1 cellular context compared by ENCODE assay signal in genomic region chr1:31593770-31594632, GRCh38.
TF ChIP-seq lines count a peak whose summit lies in the region.

No MANE protein-coding gene starts in this region.

TF ChIP-seq in HEK293, 187 proteins besides CTCF, POLR2A, EP300 and RAD21 (continued from another document):
- TF ChIP-seq ZNF600 (tag by site-specific recombination; IDR thresholded peaks at IDR 0.05), result 0 out of 2 replicates have a peak, but pooled peaks have one; percentile 24
- no peak for TF ChIP-seq ZNF785 (tag by site-specific recombination; IDR thresholded peaks at IDR 0.05)
- no peak for TF ChIP-seq HIC1 (tag by site-specific recombination; IDR thresholded peaks at IDR 0.05)
- TF ChIP-seq ZFHX2 (tag by site-specific recombination; conservative IDR thresholded peaks at IDR 0.05), result no peak
- no peak for TF ChIP-seq ZNF76 (tag by site-specific recombination; IDR thresholded peaks at IDR 0.05; ENCODE audit: borderline replicate concordance, low read depth)
- TF ChIP-seq ZNF416 (tag by site-specific recombination; IDR thresholded peaks at IDR 0.05), result no peak
- TF ChIP-seq ZNF629 (tag by site-specific recombination; IDR thresholded peaks at IDR 0.05), result no peak
- TF ChIP-seq ZNF121 (tag by site-specific recombination; IDR thresholded peaks at IDR 0.05), result peak; percentile 69
- TF ChIP-seq ZNF510 (tag by site-specific recombination; IDR thresholded peaks at IDR 0.05; ENCODE audit: insufficient replicate concordance), result no peak
- no peak for TF ChIP-seq ZNF585B (tag by site-specific recombination; IDR thresholded peaks at IDR 0.05)
- no peak for TF ChIP-seq PBX3 (CRISPR knock-in tag; IDR thresholded peaks at IDR 0.05)
- TF ChIP-seq GFI1B (tag by site-specific recombination; IDR thresholded peaks at IDR 0.05), result peak; percentile 78
- TF ChIP-seq PRDM4 (tag by site-specific recombination; IDR thresholded peaks at IDR 0.05), result no peak
- TF ChIP-seq GLIS2 (tag by site-specific recombination; IDR thresholded peaks at IDR 0.05), result no peak
- no peak for TF ChIP-seq ZNF324 (tag by site-specific recombination; IDR thresholded peaks at IDR 0.05)
- no peak for TF ChIP-seq ZNF660 (tag by site-specific recombination; IDR thresholded peaks at IDR 0.05)
- no peak for TF ChIP-seq ZBTB6 (tag by site-specific recombination; IDR thresholded peaks at IDR 0.05)
- TF ChIP-seq TCF7L2 (IDR thresholded peaks at IDR 0.05; ENCODE audit: borderline replicate concordance, low read depth, low read length), result no peak
- no peak for TF ChIP-seq ZNF404 (tag by site-specific recombination; IDR thresholded peaks at IDR 0.05)
- TF ChIP-seq REPIN1 (tag by site-specific recombination; IDR thresholded peaks at IDR 0.05; ENCODE audit: low read depth), result no peak
- TF ChIP-seq BCL6B (tag by site-specific recombination; IDR thresholded peaks at IDR 0.05), result no peak
- no peak for TF ChIP-seq ZNF23 (tag by site-specific recombination; IDR thresholded peaks at IDR 0.05; ENCODE audit: borderline replicate concordance)
- no peak for TF ChIP-seq ZNF560 (tag by site-specific recombination; IDR thresholded peaks at IDR 0.05; ENCODE audit: borderline replicate concordance)
- peak; percentile 56 for TF ChIP-seq ZNF654 (tag by site-specific recombination; IDR thresholded peaks at IDR 0.05; ENCODE audit: low read depth)
- no peak for TF ChIP-seq ZNF10 (tag by site-specific recombination; IDR thresholded peaks at IDR 0.05)
- no peak for TF ChIP-seq ZSCAN30 (tag by site-specific recombination; IDR thresholded peaks at IDR 0.05)
- TF ChIP-seq ZNF26 (tag by site-specific recombination; IDR thresholded peaks at IDR 0.05), result no peak
- no peak for TF ChIP-seq INSM2 (tag by site-specific recombination; IDR thresholded peaks at IDR 0.05)
- TF ChIP-seq ZNF18 (tag by site-specific recombination; IDR thresholded peaks at IDR 0.05), result no peak
- TF ChIP-seq ZNF2 (tag by site-specific recombination; IDR thresholded peaks at IDR 0.05), result peak; percentile 95
- no peak for TF ChIP-seq KLF17 (tag by site-specific recombination; IDR thresholded peaks at IDR 0.05)
- TF ChIP-seq PATZ1 (tag by site-specific recombination; IDR thresholded peaks at IDR 0.05), result no peak
- peak; percentile 35; the same call in 1 of the 2 replicates for TF ChIP-seq ZNF394 (tag by site-specific recombination; IDR thresholded peaks at IDR 0.05; ENCODE audit: borderline replicate concordance)
- TF ChIP-seq ZNF112 (tag by site-specific recombination; IDR thresholded peaks at IDR 0.05), result no peak
- peak; percentile 60; the same call in 1 of the 2 replicates for TF ChIP-seq ZBTB17 (tag by site-specific recombination; IDR thresholded peaks at IDR 0.05)
- TF ChIP-seq YY1 (tag by site-specific recombination; IDR thresholded peaks at IDR 0.05), result no peak
- no peak for TF ChIP-seq BCL11A (tag by site-specific recombination; IDR thresholded peaks at IDR 0.05; ENCODE audit: low read depth)
- no peak for TF ChIP-seq ZNF837 (tag by site-specific recombination; IDR thresholded peaks at IDR 0.05)
- TF ChIP-seq ZNF747 (tag by site-specific recombination; IDR thresholded peaks at IDR 0.05), result no peak
- no peak for TF ChIP-seq TRIM28 (IDR thresholded peaks at IDR 0.05; ENCODE audit: borderline replicate concordance, low read length)
- no peak for TF ChIP-seq ZNF488 (tag by site-specific recombination; IDR thresholded peaks at IDR 0.05)
- TF ChIP-seq ZNF449 (tag by site-specific recombination; IDR thresholded peaks at IDR 0.05), result no peak
